Comparison of ENCODE assay signal across 1 cellular context in the genomic region with DNA sequence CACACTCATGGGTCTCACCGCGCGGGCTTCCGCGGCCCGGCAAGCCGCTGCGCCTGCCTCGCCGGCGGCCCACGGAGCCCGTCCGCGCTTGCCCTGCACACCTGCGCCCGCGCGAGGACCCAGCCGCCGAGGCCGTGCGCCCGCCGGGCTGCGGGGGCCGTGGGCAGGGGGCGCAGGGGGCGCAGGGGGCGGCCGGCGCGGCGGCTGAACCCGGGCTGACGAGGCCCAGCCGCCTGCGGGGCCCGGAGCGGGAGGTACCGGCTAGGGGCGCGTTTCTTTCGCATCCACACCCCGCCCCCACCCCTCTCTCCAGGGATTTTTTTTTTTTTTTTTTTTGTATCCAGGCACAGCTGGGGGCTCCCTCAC.
TF ChIP-seq lines count a peak whose summit lies in the region.

No MANE protein-coding gene starts in this region.

TF ChIP-seq in GM12878, 131 proteins besides CTCF, POLR2A, EP300 and RAD21 (continued from another document):
- TF ChIP-seq ZNF274 (IDR thresholded peaks at IDR 0.05; ENCODE audit: insufficient read depth, insufficient read length) (no peak), ZNF622 (IDR thresholded peaks at IDR 0.05) (no peak), E2F8 (IDR thresholded peaks at IDR 0.05; ENCODE audit: low read depth, partially characterized antibody) (no peak), FOS (IDR thresholded peaks at IDR 0.05; ENCODE audit: borderline replicate concordance, extremely low read depth, insufficient read length) (no peak), SIX5 (IDR thresholded peaks at IDR 0.05; ENCODE audit: low read depth, low read length, severe bottlenecking) (no peak), KDM1A (IDR thresholded peaks at IDR 0.05; ENCODE audit: borderline replicate concordance) (no peak), YBX1 (IDR thresholded peaks at IDR 0.05) (no peak), CBX5 (IDR thresholded peaks at IDR 0.05; ENCODE audit: low read depth) (no peak)
